ENCODE assay signal across 8 cellular contexts in genomic region chr1:18927082-18927653, GRCh38. TPM values are rescaled to one million over a fixed set of nuclear protein-coding genes. Genes with fewer than 3 reads are reported as not detected.
DNase-seq lines count a peak whose midpoint lies in the region; ATAC-seq and TF ChIP-seq lines count a peak whose summit lies in the region.

No MANE protein-coding gene starts in this region.

- no peak for TF ChIP-seq POLR2A in esophagus muscularis mucosa (IDR thresholded peaks at IDR 0.05; ENCODE audit: low read depth)

- H3K36me3 Mint-ChIP-seq in CD8-positive, alpha-beta memory T cell = peaks cover 0 to 4% (median 1%) of the 10 kb centered on the region in 3 donors
- H3K36me3 Mint-ChIP-seq in endodermal cell (ENCODE audit: low read depth) = peaks cover 1% of the 10 kb centered on the region

- H3K9ac ChIP-seq in SU-DHL-6 (ENCODE audit: low read length) (peak overlapping the region; percentile 36), endodermal cell (ENCODE audit: extremely low read depth, low read length, poor library complexity, severe bottlenecking) (no peak overlapping the region)

- H3K27me3 Mint-ChIP-seq in CD8-positive, alpha-beta memory T cell = peaks cover 0 to 4% of the 10 kb centered on the region in 2 donors
- peaks cover 2% of the 10 kb centered on the region for H3K27me3 Mint-ChIP-seq in endodermal cell (ENCODE audit: insufficient read depth)

- no peaks in the 10 kb centered on the region for H4K20me1 ChIP-seq in SU-DHL-6 (ENCODE audit: low read depth, low read length)

- peaks cover 9% of the 10 kb centered on the region; the same call in 1 of the 2 replicates for H3F3A ChIP-seq in SU-DHL-6 (ENCODE audit: insufficient read depth)

- no peaks in the 10 kb centered on the region for H3K9me3 Mint-ChIP-seq in CD8-positive, alpha-beta memory T cell
- peaks cover 1% of the 10 kb centered on the region for H3K9me3 Mint-ChIP-seq in endodermal cell

- TF ChIP-seq CTCF in HFF-Myc (IDR thresholded peaks at IDR 0.05; ENCODE audit: low read depth, low read length, missing control alignments) (no peak), SU-DHL-6 (IDR thresholded peaks at IDR 0.05; ENCODE audit: insufficient read depth, low read length, poor library complexity, severe bottlenecking) (no peak), esophagus muscularis mucosa (IDR thresholded peaks at IDR 0.05) (no peak), endodermal cell (conservative IDR thresholded peaks at IDR 0.05) (no peak)

- intact Hi-C loops in esophagus muscularis mucosa (cut with DNase I) = no loop called here

- H3K36me3 ChIP-seq in CD8-positive, alpha-beta memory T cell (ENCODE audit: insufficient read depth, low read length) = no peaks in the 10 kb centered on the region
- H3K36me3 ChIP-seq in SU-DHL-6 (ENCODE audit: low read length) = no peaks in the 10 kb centered on the region
- H3K36me3 ChIP-seq in esophagus muscularis mucosa = no peaks in the 10 kb centered on the region
- H3K36me3 ChIP-seq in endodermal cell (ENCODE audit: control insufficient read depth, insufficient read depth, low read length) = no peaks in the 10 kb centered on the region

- H2AFZ ChIP-seq in SU-DHL-6 (ENCODE audit: low read depth, low read length, severe bottlenecking) = peak overlapping the region; percentile 44

- no peak for ATAC-seq in GM21360 (IDR thresholded peaks at IDR 0.05; ENCODE audit: unreplicated experiment)

- peak overlapping the region; percentile 76 to 95 (median 82) for H3K4me3 Mint-ChIP-seq in CD8-positive, alpha-beta memory T cell
- no peak overlapping the region for H3K4me3 Mint-ChIP-seq in endodermal cell

- peaks cover 85 to 97% (median 90%) of the 10 kb centered on the region in 3 donors for H3K4me1 Mint-ChIP-seq in CD8-positive, alpha-beta memory T cell
- peaks cover 15% of the 10 kb centered on the region for H3K4me1 Mint-ChIP-seq in endodermal cell

- peak overlapping the region; percentile 43 for H3K4me2 ChIP-seq in SU-DHL-6 (ENCODE audit: low read depth, low read length, poor library complexity, severe bottlenecking)

- WGBS in esophagus muscularis mucosa = 55% methylated on average over 3 of the region's 16 CpGs
- 94 to 99% methylated on average over 9 to 16 of the region's 16 CpGs for whole genome bisulfite sequencing in endodermal cell (ENCODE audit: insufficient coverage in 1 of 2, insufficient read length in 1 of 2), 2 experiments

- no peaks in the 10 kb centered on the region for H3K9me3 ChIP-seq in CD8-positive, alpha-beta memory T cell (ENCODE audit: low read length)
- H3K9me3 ChIP-seq in SU-DHL-6 (ENCODE audit: insufficient read depth, low read length) = no peaks in the 10 kb centered on the region
- no peaks in the 10 kb centered on the region for H3K9me3 ChIP-seq in esophagus muscularis mucosa
- H3K9me3 ChIP-seq in endodermal cell (ENCODE audit: control insufficient read depth, low read length) = no peaks in the 10 kb centered on the region

- peak overlapping the region; percentile 84 to 99 (median 98) for H3K27ac Mint-ChIP-seq in CD8-positive, alpha-beta memory T cell
- H3K27ac Mint-ChIP-seq in endodermal cell = no peak overlapping the region

- no peak for TF ChIP-seq EP300 in esophagus muscularis mucosa (IDR thresholded peaks at IDR 0.05)

- CTCF ChIA-PET in CD8-positive, alpha-beta memory T cell (lab: Charles Lee) = interaction anchor here (0.9 to 6.5 kb wide), 12 partner anchors 13 to 45 kb away, joined by 3 to 88 read pairs (median 16); partner anchors contain the start of genes ALDH4A1 and IFFO2

- no peaks in the 10 kb centered on the region for H3K79me2 ChIP-seq in SU-DHL-6 (ENCODE audit: insufficient read depth, low read length)

- peaks cover 81% of the 10 kb centered on the region for H3K4me1 ChIP-seq in CD8-positive, alpha-beta memory T cell (ENCODE audit: insufficient read depth, low read length)
- H3K4me1 ChIP-seq in esophagus muscularis mucosa (peaks cover 59 to 89% (median 75%) of the 10 kb centered on the region in 4 donors), endodermal cell (ENCODE audit: control insufficient read depth, insufficient read depth, low read length) (no peaks in the 10 kb centered on the region)

- H3K9me2 ChIP-seq in SU-DHL-6 (replicated peaks; ENCODE audit: insufficient read depth, low read length) = no peaks in the 10 kb centered on the region

- H3K27ac ChIP-seq in CD8-positive, alpha-beta memory T cell (ENCODE audit: low read depth, low read length) = peak overlapping the region; percentile 76
- peak overlapping the region; percentile 74 for H3K27ac ChIP-seq in SU-DHL-6 (ENCODE audit: low read depth, low read length)
- peak overlapping the region; percentile 59 to 73 (median 69) for H3K27ac ChIP-seq in esophagus muscularis mucosa (replicated peaks in 1 of 4)
- peak overlapping the region; percentile 48 for H3K27ac ChIP-seq in temporal lobe (ENCODE audit: low read depth, low read length)
- no peak overlapping the region for H3K27ac ChIP-seq in endodermal cell (ENCODE audit: low read depth, low read length)

- peak in 4 of 5 donors; percentile 31 to 66 (median 40) for DNase-seq in CD8-positive, alpha-beta memory T cell
- DNase-seq in HFF-Myc (ENCODE audit: extremely low read depth, low read depth) (no peak), esophagus muscularis mucosa (ENCODE audit: extremely low spot score) (no peak), GM19240 (ENCODE audit: insufficient read length, low spot score) (no peak), endodermal cell (no peak)

- POLR2A ChIA-PET in CD8-positive, alpha-beta memory T cell (lab: Charles Lee) = interaction anchor here (0.6 to 8.0 kb wide), 10 partner anchors 10 to 45 kb away, joined by 3 to 110 read pairs (median 4); partner anchors contain the start of gene IFFO2

- peak overlapping the region; percentile 67 for H3K4me3 ChIP-seq in CD8-positive, alpha-beta memory T cell (ENCODE audit: low read length)
- H3K4me3 ChIP-seq in HFF-Myc (replicated peaks; ENCODE audit: low read depth, low read length) = peak overlapping the region; percentile 21
- H3K4me3 ChIP-seq in SU-DHL-6 (ENCODE audit: insufficient read depth, low read length, poor library complexity, severe bottlenecking) = peak overlapping the region; percentile 3
- no peak overlapping the region for H3K4me3 ChIP-seq in esophagus muscularis mucosa
- H3K4me3 ChIP-seq in endodermal cell (ENCODE audit: low read length) = no peak overlapping the region

- H3K27me3 ChIP-seq in CD8-positive, alpha-beta memory T cell (ENCODE audit: insufficient read depth, low read length, poor library complexity, severe bottlenecking) = no peaks in the 10 kb centered on the region
- H3K27me3 ChIP-seq in SU-DHL-6 (ENCODE audit: low read length) (no peaks in the 10 kb centered on the region), esophagus muscularis mucosa (no peaks in the 10 kb centered on the region), endodermal cell (ENCODE audit: control insufficient read depth, insufficient read depth, low read length, poor library complexity, severe bottlenecking) (no peaks in the 10 kb centered on the region)

RNA-seq across cellular contexts. Expression of gene ALDH4A1, which starts 24.8 kb away (rescaled TPM):
- total RNA-seq in CD8-positive, alpha-beta memory T cell = 1 to 10 TPM; 9.3 to 9.5 TPM
- 1.4 TPM for polyA plus RNA-seq in CD8-positive, alpha-beta memory T cell
- total RNA-seq in esophagus muscularis mucosa = 10 to 100 TPM; 25.1 to 29.5 (median 27.2) TPM
- 4.9 TPM for total RNA-seq in temporal lobe
- total RNA-seq in endodermal cell = 10 to 100 TPM in 1 of 2 donors, 1 to 10 TPM in 1; 7.6 to 18.7 TPM
- 13.0 TPM for polyA plus RNA-seq in endodermal cell (2013, experiment 1 of 2)
- polyA plus RNA-seq in endodermal cell (2013, experiment 2 of 2) = 13.1 TPM

RNA-seq across cellular contexts. Expression of gene IFFO2, which starts 29.3 kb away (rescaled TPM):
- 10 to 100 TPM; 33.1 to 37.7 TPM for total RNA-seq in CD8-positive, alpha-beta memory T cell
- 3.2 TPM for polyA plus RNA-seq in CD8-positive, alpha-beta memory T cell
- total RNA-seq in esophagus muscularis mucosa (10 to 100 TPM in 3 of 4 donors, 1 to 10 TPM in 1; 9.6 to 40.3 (median 16.3) TPM), temporal lobe (6.9 TPM), endodermal cell (1 to 10 TPM; 4.6 to 6.4 TPM)
- 7.7 TPM for polyA plus RNA-seq in endodermal cell (2013, experiment 1 of 2)
- polyA plus RNA-seq in endodermal cell (2013, experiment 2 of 2) = 6.8 TPM

Comparison
In these comparisons a context has a peak if more than half of its experiments do, and no peak if none do; other contexts are left out.
1. DNase-seq: peak in CD8-positive, alpha-beta memory T cell (4 of 5); none in HFF-Myc (single experiment), esophagus muscularis mucosa (single experiment), GM19240 (single experiment) and endodermal cell (single experiment).
2. H3K4me3 ChIP-seq: peak in CD8-positive, alpha-beta memory T cell (single experiment), HFF-Myc (single experiment) and SU-DHL-6 (single experiment); none in esophagus muscularis mucosa (0 of 4) and endodermal cell (single experiment).